Comparison of ENCODE assay signal across 8 cellular contexts in the genomic region with DNA sequence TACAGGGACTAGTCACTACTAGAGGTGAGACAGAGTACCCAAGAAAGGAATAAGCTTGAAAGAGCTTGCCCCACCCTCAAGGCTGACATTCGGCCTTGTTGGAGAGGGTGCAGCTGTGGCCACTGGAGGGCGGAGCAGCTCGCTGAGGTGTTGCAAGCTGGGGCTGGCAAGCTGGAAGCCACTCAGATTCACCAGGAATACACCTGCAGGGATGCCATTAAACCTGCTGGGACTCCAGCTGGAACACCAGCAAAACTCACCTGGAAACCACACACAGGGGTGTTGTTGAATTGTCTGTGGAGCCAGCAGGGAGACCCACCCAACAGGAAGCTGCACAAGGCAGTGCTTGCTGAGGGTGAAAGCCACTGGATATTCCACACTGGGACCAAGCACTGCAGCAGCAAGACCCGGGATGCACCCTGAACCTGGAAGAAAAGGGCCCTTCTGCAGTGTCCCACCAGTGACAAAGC. TPM values are rescaled to one million over a fixed set of nuclear protein-coding genes. Genes with fewer than 3 reads are reported as not detected.
A peak's percentile ranks its signal among the peaks of the same experiment; 100 is the strongest.
DNase-seq lines count a peak whose midpoint lies in the region; ATAC-seq, FAIRE-seq and TF ChIP-seq lines count a peak whose summit lies in the region.

No MANE protein-coding gene starts in this region.

- intact Hi-C loops in tibial artery (cut with DNase I; ENCODE audit: low total_unique reads): no loop called here

- no peaks in the 10 kb centered on the region for H3K27me3 ChIP-seq in tibial artery

- TF ChIP-seq CTCF in fibroblast of villous mesenchyme (IDR thresholded peaks at IDR 0.05; ENCODE audit: insufficient read depth, low read depth, low read length) (peak; percentile 54), tibial artery (IDR thresholded peaks at IDR 0.05) (no peak)

- H3K27ac ChIP-seq in tibial artery: no peak overlapping the region

- peak; percentile 1 for DNase-seq in NCI-H2029 treated with DMSO at 0.1 percent for 48 hours (lab: John Stamatoyannopoulos, UW)
- no peak for DNase-seq in NCI-H2029 (lab: John Stamatoyannopoulos, UW)
- DNase-seq in HT1080 (ENCODE audit: low read depth): peak; percentile 13
- DNase-seq in RKO (ENCODE audit: low spot score): peak; percentile 53
- peak; percentile 42 for DNase-seq in fibroblast of villous mesenchyme (ENCODE audit: low read depth)
- peak; percentile 18 for DNase-seq in urothelium cell line (ENCODE audit: low spot score)
- DNase-seq in tibial artery: no peak

- FAIRE-seq in urothelium cell line (lab: Jason Lieb, UNC): no peak

- no peaks in the 10 kb centered on the region for H3K4me1 ChIP-seq in tibial artery

- peaks cover 0 to 19% (median 1%) of the 10 kb centered on the region in 3 donors for H3K36me3 ChIP-seq in tibial artery

- peak; percentile 48 for ATAC-seq in GM21381 (IDR thresholded peaks at IDR 0.05; ENCODE audit: unreplicated experiment)

- H3K9me3 ChIP-seq in tibial artery: no peaks in the 10 kb centered on the region

- H3K4me3 ChIP-seq in fibroblast of villous mesenchyme (ENCODE audit: low read depth, low read length) (no peak overlapping the region), tibial artery (no peak overlapping the region)

RNA-seq across cellular contexts. Expression of a gene that starts 26.1 kb away (rescaled TPM):
- total RNA-seq in HT1080 (2014; rRNA removed; shearing (Covaris generic)): 9.0 and 11.1 TPM in 2 replicates
- 16.3 TPM in 2 replicates for polyA plus RNA-seq in HT1080 (2015; cell fraction: cytosol; rRNA removed)
- polyA plus RNA-seq in HT1080 (2015; cell fraction: nucleus; rRNA removed): 10.7 and 14.2 TPM in 2 replicates
- 16.4 and 17.4 TPM in 2 replicates for total RNA-seq in fibroblast of villous mesenchyme

RNA-seq across cellular contexts. Expression of a gene that starts 42.2 kb away (rescaled TPM):
- total RNA-seq in HT1080 (2014; rRNA removed; shearing (Covaris generic)): 14.3 and 20.0 TPM in 2 replicates
- polyA plus RNA-seq in HT1080 (2015; cell fraction: cytosol; rRNA removed): 24.5 and 29.5 TPM in 2 replicates
- 45.6 and 47.1 TPM in 2 replicates for polyA plus RNA-seq in HT1080 (2015; cell fraction: nucleus; rRNA removed)
- 5.8 and 12.1 TPM in 2 replicates for total RNA-seq in fibroblast of villous mesenchyme

Comparison
In these comparisons a context has a peak if more than half of its experiments do, and no peak if none do; other contexts are left out.
1. DNase-seq: peak in NCI-H2029 treated with DMSO at 0.1 percent for 48 hours (single experiment), HT1080 (single experiment), RKO (single experiment), fibroblast of villous mesenchyme (single experiment) and urothelium cell line (single experiment); none in NCI-H2029 (single experiment) and tibial artery (0 of 2).